18 cellular contexts compared by ENCODE assay signal in genomic region chr11:73275381-73275750, GRCh38. TPM values are rescaled to one million over a fixed set of nuclear protein-coding genes. Genes with fewer than 3 reads are reported as not detected.
A peak's percentile ranks its signal among the peaks of the same experiment; 100 is the strongest.
DNase-seq lines count a peak whose midpoint lies in the region; ATAC-seq and TF ChIP-seq lines count a peak whose summit lies in the region.
"Had no signal": no experiment of that assay in that cellular context is flagged by ENCODE, and none has a peak within 500 bp of the region (broad histone marks: within the 10 kb centered on the region; RNA-seq: fewer than 3 reads in every experiment).

No MANE protein-coding gene starts in this region.

- intact Hi-C loops in left cardiac atrium (cut with DNase I), result no loop called here
- intact Hi-C loops in PC-9 (cut with micrococcal nuclease; ENCODE audit: unreplicated experiment), result no loop called here
- intact Hi-C loops in transverse colon (cut with DNase I; ENCODE audit: low total_unique reads), result no loop called here
- intact Hi-C loops in activated CD4-positive, alpha-beta T cell treated with anti-CD3 and anti-CD28 coated beads, Interleukin-2, amount 10 ng/mL, durations not matched to agents 24 days and 14 days (cut with micrococcal nuclease), result no loop called here

- ATAC-seq in left cardiac atrium, result no peak
- ATAC-seq in HG03097 (IDR thresholded peaks at IDR 0.05; ENCODE audit: low FRiP score, unreplicated experiment), result no peak

- no peaks in the 10 kb centered on the region for H3K9me3 Mint-ChIP-seq in activated CD4-positive, alpha-beta T cell treated with anti-CD3 and anti-CD28 coated beads, Interleukin-2, amount 10 ng/mL, durations not matched to agents 24 days and 14 days
- H3K9me3 Mint-ChIP-seq: CD4-positive, alpha-beta T cell had no signal

- TF ChIP-seq CTCF in right atrium auricular region (IDR thresholded peaks at IDR 0.05), result no peak
- TF ChIP-seq CTCF in PC-9 (conservative IDR thresholded peaks at IDR 0.05), result no peak
- no peak for TF ChIP-seq CTCF in suprapubic skin (IDR thresholded peaks at IDR 0.05)
- no peak for TF ChIP-seq CTCF in transverse colon (IDR thresholded peaks at IDR 0.05)

- no peak overlapping the region for H2AFZ ChIP-seq in PC-9

- DNase-seq in left cardiac atrium, result peak; percentile 9
- no peak for DNase-seq in right atrium auricular region (ENCODE audit: low spot score)
- DNase-seq in PC-9, result peak; percentile 48 to 60
- peak; percentile 41 for DNase-seq in mesendoderm
- peak; percentile 22 to 43 for DNase-seq in suprapubic skin (ENCODE audit: low spot score in 2 of 2)
- no peak for DNase-seq in transverse colon
- DNase-seq in activated CD4-positive, alpha-beta T cell treated with anti-CD3 and anti-CD28 coated beads, Interleukin-2, amount 10 ng/mL, durations not matched to agents 24 days and 14 days, result no peak
- DNase-seq: CD4-positive, alpha-beta T cell; DMS79 treated with DMSO at 0.1 percent for 48 hours; GF-D8; NCI-H1436; NCI-H2081; NCI-H524; RPMI8226 had no signal

- H3F3A ChIP-seq in PC-9 (ENCODE audit: insufficient read depth, low read depth), result peaks cover 31% of the 10 kb centered on the region

- no peak overlapping the region for H4K5ac ChIP-seq in mesendoderm (ENCODE audit: low read length)

- WGBS in mesendoderm (ENCODE audit: extremely low coverage, insufficient coverage, low lambda C conversion rate), result no CpG with 5 or more reads among the region's 4 CpGs
- WGBS in suprapubic skin, result 85% methylated on average over 2 of the region's 4 CpGs
- 100% methylated on average over 4 of the region's 4 CpGs; no CpG with 5 or more reads in 1 of the 2 donors for WGBS in transverse colon (ENCODE audit: low coverage in 1 of 2), 2 donors

- H2AK5ac ChIP-seq in mesendoderm (ENCODE audit: low read length), result no peak overlapping the region

- TF ChIP-seq POLR2A in suprapubic skin (IDR thresholded peaks at IDR 0.05) (no peak), transverse colon (IDR thresholded peaks at IDR 0.05) (no peak)

- H3K27ac ChIP-seq in right atrium auricular region (no peak overlapping the region), PC-9 (peak overlapping the region; percentile 85; the same call in 1 of the 2 replicates), mesendoderm (ENCODE audit: low read depth, low read length) (no peak overlapping the region), suprapubic skin (no peak overlapping the region), transverse colon (no peak overlapping the region)

- H3K4ac ChIP-seq in mesendoderm (ENCODE audit: low read depth, low read length), result no peak overlapping the region

- no peak overlapping the region for H3K4me3 Mint-ChIP-seq in activated CD4-positive, alpha-beta T cell treated with anti-CD3 and anti-CD28 coated beads, Interleukin-2, amount 10 ng/mL, durations not matched to agents 24 days and 14 days
- H3K4me3 Mint-ChIP-seq: CD4-positive, alpha-beta T cell had no signal

- H3K79me2 ChIP-seq in PC-9 (ENCODE audit: low read depth) (peaks cover 80% of the 10 kb centered on the region), mesendoderm (ENCODE audit: control insufficient read depth, insufficient read depth, low read length) (no peaks in the 10 kb centered on the region)

- no peak overlapping the region for H2BK15ac ChIP-seq in mesendoderm (replicated peaks; ENCODE audit: low read depth)

- H3K23ac ChIP-seq in mesendoderm (ENCODE audit: low read length), result no peak overlapping the region

- H3K79me1 ChIP-seq in mesendoderm (ENCODE audit: low read length), result no peaks in the 10 kb centered on the region

- CTCF ChIA-PET in PC-9 (lab: Charles Lee), result interaction anchor here (1.0 to 1.9 kb wide), 2 partner anchors 13 to 23 kb away, joined by 3 to 7 read pairs; no protein-coding TSS in a partner anchor

- H3K36me3 ChIP-seq in right atrium auricular region (no peaks in the 10 kb centered on the region), PC-9 (ENCODE audit: low read depth) (peaks cover 26% of the 10 kb centered on the region), mesendoderm (ENCODE audit: control insufficient read depth, insufficient read depth, low read length) (no peaks in the 10 kb centered on the region), suprapubic skin (no peaks in the 10 kb centered on the region), transverse colon (no peaks in the 10 kb centered on the region)

- no peaks in the 10 kb centered on the region for H3K9me2 ChIP-seq in PC-9 (ENCODE audit: insufficient read depth)

- BruUV-seq in PC-9 (replicated peaks; lab: Mats Ljungman, UMichigan), result no TSS peak

- no peaks in the 10 kb centered on the region for H3K9me3 ChIP-seq in right atrium auricular region
- H3K9me3 ChIP-seq in PC-9 (ENCODE audit: insufficient read depth, low read depth), result no peaks in the 10 kb centered on the region
- no peaks in the 10 kb centered on the region for H3K9me3 ChIP-seq in suprapubic skin
- no peaks in the 10 kb centered on the region for H3K9me3 ChIP-seq in transverse colon

- H3K27me3 Mint-ChIP-seq in activated CD4-positive, alpha-beta T cell treated with anti-CD3 and anti-CD28 coated beads, Interleukin-2, amount 10 ng/mL, durations not matched to agents 24 days and 14 days, result peaks cover 10% of the 10 kb centered on the region

- H2BK120ac ChIP-seq in mesendoderm (ENCODE audit: low read depth, low read length), result no peak overlapping the region

- no peak overlapping the region for H3K27ac Mint-ChIP-seq in activated CD4-positive, alpha-beta T cell treated with anti-CD3 and anti-CD28 coated beads, Interleukin-2, amount 10 ng/mL, durations not matched to agents 24 days and 14 days
- H3K27ac Mint-ChIP-seq: CD4-positive, alpha-beta T cell had no signal

- H3K56ac ChIP-seq in mesendoderm (ENCODE audit: low read length), result no peak overlapping the region

- no peaks in the 10 kb centered on the region for H3K36me3 Mint-ChIP-seq in activated CD4-positive, alpha-beta T cell treated with anti-CD3 and anti-CD28 coated beads, Interleukin-2, amount 10 ng/mL, durations not matched to agents 24 days and 14 days (ENCODE audit: low read depth)

- no peak overlapping the region for H2BK5ac ChIP-seq in mesendoderm (ENCODE audit: low read length)

- in situ Hi-C loops in transverse colon (cut with MboI; ENCODE audit: low pct_ligation_motif_present in 1 of 4, low pct_unique_long_range_greater_than_20kb in 1 of 4, low sequenced_read_pairs in 3 of 4), result no loop called here

- TF ChIP-seq EP300 in suprapubic skin (IDR thresholded peaks at IDR 0.05) (no peak), transverse colon (IDR thresholded peaks at IDR 0.05; ENCODE audit: low read depth) (no peak)

- no peaks in the 10 kb centered on the region for H3K4me1 Mint-ChIP-seq in activated CD4-positive, alpha-beta T cell treated with anti-CD3 and anti-CD28 coated beads, Interleukin-2, amount 10 ng/mL, durations not matched to agents 24 days and 14 days

- no peak overlapping the region for H3K4me3 ChIP-seq in right atrium auricular region
- peak overlapping the region; percentile 80; the same call in 1 of the 2 replicates for H3K4me3 ChIP-seq in PC-9
- no peak overlapping the region for H3K4me3 ChIP-seq in mesendoderm (ENCODE audit: low read length)
- H3K4me3 ChIP-seq in suprapubic skin, result no peak overlapping the region
- no peak overlapping the region for H3K4me3 ChIP-seq in transverse colon

- H3K4me2 ChIP-seq in PC-9 (peak overlapping the region; percentile 85), mesendoderm (ENCODE audit: low read length) (no peak overlapping the region)

- H3K27me3 ChIP-seq in right atrium auricular region (no peaks in the 10 kb centered on the region), PC-9 (ENCODE audit: insufficient read depth, low read depth) (no peaks in the 10 kb centered on the region), mesendoderm (ENCODE audit: insufficient read depth, low read length, poor library complexity) (no peaks in the 10 kb centered on the region), suprapubic skin (no peaks in the 10 kb centered on the region), transverse colon (no peaks in the 10 kb centered on the region)

- H3K9ac ChIP-seq in mesendoderm (ENCODE audit: low read length), result no peak overlapping the region

- H4K8ac ChIP-seq in mesendoderm (ENCODE audit: low read depth, low read length), result no peak overlapping the region

- no peak overlapping the region for H3K18ac ChIP-seq in mesendoderm (ENCODE audit: low read length)

- H3K4me1 ChIP-seq in right atrium auricular region (peaks cover 0 to 23% of the 10 kb centered on the region in 2 donors), PC-9 (replicated peaks; ENCODE audit: insufficient read depth) (peaks cover 44% of the 10 kb centered on the region), mesendoderm (ENCODE audit: control insufficient read depth, low read depth, low read length) (no peaks in the 10 kb centered on the region), suprapubic skin (no peaks in the 10 kb centered on the region), transverse colon (peaks cover 0 to 5% (median under 1%) of the 10 kb centered on the region in 4 donors)

- POLR2A ChIA-PET in PC-9 (lab: Charles Lee; ENCODE audit: unreplicated experiment), result no interaction called here

- H4K20me1 ChIP-seq in PC-9 (ENCODE audit: insufficient read depth), result no peaks in the 10 kb centered on the region

RNA-seq across cellular contexts. Expression of gene P2RY6, which starts 3.2 kb away (rescaled TPM):
- total RNA-seq in left cardiac atrium, result 1 to 10 TPM; 2.0 to 4.4 TPM
- 1 to 10 TPM in 1 of 2 donors, under 1 TPM in 1; 0.19 to 1.9 TPM for total RNA-seq in right atrium auricular region
- 29.7 and 34.7 TPM in 2 replicates for total RNA-seq in PC-9 (2021)
- 0.03 TPM for polyA plus RNA-seq in mesendoderm (2013, experiment 1 of 2)
- 0.07 TPM for polyA plus RNA-seq in mesendoderm (2013, experiment 2 of 2)
- under 1 TPM in 3 of 4 donors, not detected in 1; 0.38 to 0.89 (median 0.38) TPM for total RNA-seq in suprapubic skin
- total RNA-seq in transverse colon, result 1 to 10 TPM in 3 of 4 donors, not detected in 1; 1.1 to 1.6 (median 1.4) TPM
- not detected in 2 replicates for total RNA-seq in activated CD4-positive, alpha-beta T cell treated with anti-CD3 and anti-CD28 coated beads, Interleukin-2, amount 10 ng/mL, durations not matched to agents 24 days and 14 days
- total RNA-seq: CD4-positive, alpha-beta T cell; HT1080; OCI-LY7 had no signal

RNA-seq across cellular contexts. Expression of gene ARHGEF17, which starts 32.7 kb away (rescaled TPM):
- total RNA-seq in left cardiac atrium (10 to 100 TPM; 42.2 to 53.2 TPM), right atrium auricular region (10 to 100 TPM; 41.6 to 59.9 TPM), PC-9 (2021) (56.9 and 62.1 TPM in 2 replicates), suprapubic skin (10 to 100 TPM in 2 of 4 donors, 1 to 10 TPM in 2; 8.3 to 25.0 (median 9.7) TPM), transverse colon (10 to 100 TPM; 12.0 to 44.9 (median 27.1) TPM)
- 5.9 TPM for polyA plus RNA-seq in mesendoderm (2013, experiment 1 of 2)
- 5.8 TPM for polyA plus RNA-seq in mesendoderm (2013, experiment 2 of 2)
- total RNA-seq in activated CD4-positive, alpha-beta T cell treated with anti-CD3 and anti-CD28 coated beads, Interleukin-2, amount 10 ng/mL, durations not matched to agents 24 days and 14 days, result 0.05 TPM in 1 of 2 replicates, not detected in the other
- total RNA-seq: CD4-positive, alpha-beta T cell had no signal

RNA-seq across cellular contexts. Expression of gene P2RY2, which starts 57.3 kb away (rescaled TPM):
- total RNA-seq in left cardiac atrium (10 to 100 TPM; 12.0 to 16.5 TPM), right atrium auricular region (10 to 100 TPM in 1 of 2 donors, 1 to 10 TPM in 1; 9.5 to 14.7 TPM), PC-9 (2021) (19.8 and 22.5 TPM in 2 replicates), suprapubic skin (10 to 100 TPM in 3 of 4 donors, 1 to 10 TPM in 1; 5.5 to 15.9 (median 12.8) TPM), transverse colon (10 to 100 TPM in 3 of 4 donors, 1 to 10 TPM in 1; 8.6 to 21.4 (median 12.6) TPM)
- polyA plus RNA-seq in mesendoderm (2013, experiment 1 of 2), result 0.69 TPM
- 0.78 TPM for polyA plus RNA-seq in mesendoderm (2013, experiment 2 of 2)
- not detected in 2 replicates for total RNA-seq in activated CD4-positive, alpha-beta T cell treated with anti-CD3 and anti-CD28 coated beads, Interleukin-2, amount 10 ng/mL, durations not matched to agents 24 days and 14 days
- total RNA-seq: A673; CD4-positive, alpha-beta T cell; OCI-LY7 had no signal

Comparison
In these comparisons a context has a peak if more than half of its experiments do, and no peak if none do; other contexts are left out.
1. DNase-seq: peak in left cardiac atrium (single experiment), PC-9 (2 of 2), mesendoderm (single experiment) and suprapubic skin (2 of 2); none in right atrium auricular region (single experiment), transverse colon (single experiment) and activated CD4-positive, alpha-beta T cell treated with anti-CD3 and anti-CD28 coated beads, Interleukin-2, amount 10 ng/mL, durations not matched to agents 24 days and 14 days (single experiment).